ENCODE assay signal across 18 cellular contexts in genomic region chr17:77706938-77707337, GRCh38.
A peak's percentile ranks its signal among the peaks of the same experiment; 100 is the strongest.
DNase-seq lines count a peak whose midpoint lies in the region; ATAC-seq, FAIRE-seq and TF ChIP-seq lines count a peak whose summit lies in the region.
"Had no signal": no experiment of that assay in that cellular context is flagged by ENCODE, and none has a peak within 500 bp of the region (broad histone marks: within the 10 kb centered on the region; RNA-seq: fewer than 3 reads in every experiment).

No MANE protein-coding gene starts in this region.

- H3K27me3 Mint-ChIP-seq in activated T-cell treated with anti-CD3 and anti-CD28 coated beads, Interleukin-2, amount 50 U/mL, for 4 hours (ENCODE audit: low read depth) = peaks cover 3% of the 10 kb centered on the region
- H3K27me3 Mint-ChIP-seq: CD4-positive, alpha-beta T cell had no signal

- H3K27me3 ChIP-seq in HepG2 (ENCODE audit: control insufficient read depth in 1 of 2, insufficient read depth in 2 of 2, low read length in 2 of 2) (peaks cover 0 to 47% of the 10 kb centered on the region in 2 experiments; a peak in 4 of 5 replicates), right lobe of liver (no peaks in the 10 kb centered on the region), esophagus muscularis mucosa (no peaks in the 10 kb centered on the region), aorta (ENCODE audit: control insufficient read depth in 1 of 2, insufficient read depth in 2 of 2, low read length in 1 of 2) (no peaks in the 10 kb centered on the region)

- BruUV-seq in HepG2 (replicated peaks; lab: Mats Ljungman, UMichigan) = no TSS peak

- H3K4me3 ChIP-seq in HepG2 (replicated peaks in 1 of 3; ENCODE audit: insufficient read depth in 1 of 3, low read depth in 2 of 3, low read length in 3 of 3) (no peak overlapping the region), right lobe of liver (no peak overlapping the region), esophagus muscularis mucosa (no peak overlapping the region), aorta (ENCODE audit: low read length in 2 of 2) (no peak overlapping the region)
- H3K4me3 ChIP-seq: GM23338 had no signal

- no peak for TF ChIP-seq EP300 in HepG2 (IDR thresholded peaks at IDR 0.05; ENCODE audit: low read depth in 2 of 2, low read length in 2 of 2)
- no peak for TF ChIP-seq EP300 in HepG2 (CRISPR knock-in tag; IDR thresholded peaks at IDR 0.05; ENCODE audit: borderline replicate concordance)
- TF ChIP-seq EP300 in esophagus muscularis mucosa (IDR thresholded peaks at IDR 0.05) = no peak

- no peak for TF ChIP-seq RAD21 in HepG2 (CRISPR knock-in tag; IDR thresholded peaks at IDR 0.05)

- H3K9ac ChIP-seq in HepG2 (ENCODE audit: insufficient read depth, low read depth, low read length) = no peak overlapping the region

- H3K27ac ChIP-seq in HepG2 (ENCODE audit: extremely low read length, insufficient read depth, low read length) (no peak overlapping the region), right lobe of liver (no peak overlapping the region), esophagus muscularis mucosa (replicated peaks in 1 of 4) (no peak overlapping the region), aorta (ENCODE audit: low read depth in 1 of 2, low read length in 2 of 2) (no peak overlapping the region)

- H3K36me3 Mint-ChIP-seq in activated T-cell treated with anti-CD3 and anti-CD28 coated beads, Interleukin-2, amount 50 U/mL, for 4 hours (ENCODE audit: insufficient read depth) = no peaks in the 10 kb centered on the region

- no peaks in the 10 kb centered on the region for H4K20me1 ChIP-seq in HepG2 (ENCODE audit: insufficient read depth, low read length)

- ATAC-seq in HepG2 = no peak
- no peak for ATAC-seq in right lobe of liver
- no peak for ATAC-seq in activated T-cell treated with anti-CD3 and anti-CD28 coated beads, Interleukin-2, amount 50 U/mL, for 4 hours
- ATAC-seq in HG03095 (IDR thresholded peaks at IDR 0.05; ENCODE audit: unreplicated experiment) = no peak
- no peak for ATAC-seq in aorta (ENCODE audit: low FRiP score)
- ATAC-seq: GM23338 had no signal

- TF ChIP-seq POLR2A in HepG2 (IDR thresholded peaks at IDR 0.05; ENCODE audit: insufficient read depth in 1 of 2, low read depth in 2 of 2, low read length in 2 of 2) = no peak
- TF ChIP-seq POLR2A in right lobe of liver (IDR thresholded peaks at IDR 0.05) = no peak
- TF ChIP-seq POLR2A in esophagus muscularis mucosa (IDR thresholded peaks at IDR 0.05; ENCODE audit: low read depth) = no peak

- in situ Hi-C loops in HepG2 (cut with HindIII; ENCODE audit: extremely low pct_ligation_motif_present, low pct_unique_long_range_greater_than_20kb) = no loop called here

- intact Hi-C loops in HepG2 (cut with micrococcal nuclease; ENCODE audit: unreplicated experiment) (no loop called here), right lobe of liver (cut with DNase I) (no loop called here), esophagus muscularis mucosa (cut with DNase I) (no loop called here), aorta (cut with DNase I) (no loop called here)

- 27% methylated on average over 6 of the region's 6 CpGs for WGBS in HepG2 (ENCODE audit: low lambda C conversion rate)
- WGBS in right lobe of liver (ENCODE audit: insufficient coverage, low coverage, low lambda C conversion rate, missing lambda C conversion rate) = 83% methylated on average over 2 of the region's 6 CpGs
- WGBS in esophagus muscularis mucosa = 67% methylated on average over 5 of the region's 6 CpGs
- 76 to 90% methylated on average over 6 of the region's 6 CpGs for WGBS in aorta, 2 donors

- CTCF ChIA-PET in HepG2 (lab: Yijun Ruan, JAX; ENCODE audit: low intra/inter-chr PET ratio, low total read pairs) = no interaction called here

- peaks cover 34% of the 10 kb centered on the region for H3K9me3 Mint-ChIP-seq in activated T-cell treated with anti-CD3 and anti-CD28 coated beads, Interleukin-2, amount 50 U/mL, for 4 hours

- H3K4me3 Mint-ChIP-seq in activated T-cell treated with anti-CD3 and anti-CD28 coated beads, Interleukin-2, amount 50 U/mL, for 4 hours = no peak overlapping the region
- H3K4me3 Mint-ChIP-seq: B cell; CD4-positive, alpha-beta T cell; GM23338 had no signal

- no peak for FAIRE-seq in HepG2 (lab: Jason Lieb, UNC)
- FAIRE-seq: A204.1, G401.6, GM12891 had no signal

- TF ChIP-seq CTCF in HepG2 (CRISPR knock-in tag; IDR thresholded peaks at IDR 0.05) (no peak), right lobe of liver (IDR thresholded peaks at IDR 0.05) (no peak), esophagus muscularis mucosa (IDR thresholded peaks at IDR 0.05) (no peak)

- no peak overlapping the region for H3K4me2 ChIP-seq in HepG2 (ENCODE audit: low read depth, low read length)
- H3K4me2 ChIP-seq: GM23338 had no signal

- POLR2A ChIA-PET in HepG2 (lab: Yijun Ruan, JAX) = no interaction called here

- peaks cover 2% of the 10 kb centered on the region for H3K4me1 Mint-ChIP-seq in activated T-cell treated with anti-CD3 and anti-CD28 coated beads, Interleukin-2, amount 50 U/mL, for 4 hours (ENCODE audit: low read depth)
- H3K4me1 Mint-ChIP-seq: B cell had no signal

- H2AFZ ChIP-seq in HepG2 (ENCODE audit: low read length) = no peak overlapping the region
- H2AFZ ChIP-seq: GM23338 had no signal

- peaks cover 30% of the 10 kb centered on the region for H3K9me3 ChIP-seq in HepG2 (ENCODE audit: low read length)
- no peaks in the 10 kb centered on the region for H3K9me3 ChIP-seq in right lobe of liver
- peaks cover 0 to 25% (median 19%) of the 10 kb centered on the region in 4 donors for H3K9me3 ChIP-seq in esophagus muscularis mucosa
- H3K9me3 ChIP-seq in aorta (ENCODE audit: control insufficient read depth, low read length) = peaks cover 8% of the 10 kb centered on the region

- DNase-seq in HepG2 (ENCODE audit: low spot score) = no peak
- DNase-seq in right lobe of liver = no peak
- peak; percentile 29 for DNase-seq in activated CD8-positive, alpha-beta memory T cell treated with anti-CD3 and anti-CD28 coated beads, Interleukin-2, amount 50 U/mL, for 48 hours
- DNase-seq in esophagus muscularis mucosa (ENCODE audit: extremely low spot score) = peak; percentile 45
- DNase-seq in activated T-cell treated with anti-CD3 and anti-CD28 coated beads, Interleukin-2, amount 50 U/mL, for 4 hours = no peak
- DNase-seq in aorta = no peak
- DNase-seq: C1 segment of cervical spinal cord; Calu3; CD4-positive, alpha-beta T cell; DMS79 treated with DMSO at 0.1 percent for 48 hours; EL; H7 had no signal

- H3K36me3 ChIP-seq in HepG2 (replicated peaks in 1 of 2; ENCODE audit: control insufficient read depth in 1 of 2, insufficient read depth in 2 of 2, low read length in 2 of 2) (no peaks in the 10 kb centered on the region), right lobe of liver (no peaks in the 10 kb centered on the region), esophagus muscularis mucosa (no peaks in the 10 kb centered on the region), aorta (ENCODE audit: control insufficient read depth in 1 of 2, insufficient read depth in 2 of 2, low read length in 1 of 2) (no peaks in the 10 kb centered on the region)

- H3K79me2 ChIP-seq in HepG2 (ENCODE audit: insufficient read depth, low read length) = no peaks in the 10 kb centered on the region

- no peaks in the 10 kb centered on the region for H3K4me1 ChIP-seq in HepG2 (ENCODE audit: insufficient read depth, low read length)
- no peaks in the 10 kb centered on the region for H3K4me1 ChIP-seq in right lobe of liver
- H3K4me1 ChIP-seq in esophagus muscularis mucosa = no peaks in the 10 kb centered on the region
- H3K4me1 ChIP-seq in aorta (ENCODE audit: control insufficient read depth in 1 of 2, insufficient read depth in 2 of 2, low read length in 2 of 2) = no peaks in the 10 kb centered on the region

TF ChIP-seq in HepG2, 621 proteins besides CTCF, POLR2A, EP300 and RAD21:
- TF ChIP-seq ZNF430 (CRISPR knock-in tag; IDR thresholded peaks at IDR 0.05) (no peak), SP4 (CRISPR knock-in tag; IDR thresholded peaks at IDR 0.05) (no peak), MNT (IDR thresholded peaks at IDR 0.05) (no peak), ZNF629 (CRISPR knock-in tag; conservative IDR thresholded peaks at IDR 0.05) (0 out of 2 replicates have a peak, but pooled peaks have one; percentile 14)
TF ChIP-seq in HepG2: peak in this region for 1.

Comparison
In these comparisons a context has a peak if more than half of its experiments do, and no peak if none do; other contexts are left out.
1. DNase-seq: peak in activated CD8-positive, alpha-beta memory T cell treated with anti-CD3 and anti-CD28 coated beads, Interleukin-2, amount 50 U/mL, for 48 hours (single experiment) and esophagus muscularis mucosa (single experiment); none in HepG2 (single experiment), right lobe of liver (0 of 3), activated T-cell treated with anti-CD3 and anti-CD28 coated beads, Interleukin-2, amount 50 U/mL, for 4 hours (single experiment) and aorta (0 of 2).